25 cellular contexts compared by ENCODE assay signal in genomic region chr7:107294182-107294581, GRCh38.
DNase-seq lines count a peak whose midpoint lies in the region; ATAC-seq, FAIRE-seq and TF ChIP-seq lines count a peak whose summit lies in the region.
"Had no signal": no experiment of that assay in that cellular context is flagged by ENCODE, and none has a peak within 500 bp of the region (broad histone marks: within the 10 kb centered on the region; RNA-seq: fewer than 3 reads in every experiment).

No MANE protein-coding gene starts in this region.

- H2AFZ ChIP-seq in SK-N-SH (ENCODE audit: low read depth) = no peak overlapping the region
- no peak overlapping the region for H2AFZ ChIP-seq in K562 (ENCODE audit: low read depth, low read length)

- FAIRE-seq in K562 (lab: Jason Lieb, UNC) = no peak
- FAIRE-seq: GM12878, GM12892, GM18507 had no signal

- peaks cover 0 to 32% of the 10 kb centered on the region in 2 experiments for H3K36me3 ChIP-seq in SK-N-SH (replicated peaks in 1 of 2; ENCODE audit: control insufficient read depth in 1 of 2, insufficient read depth in 2 of 2, low read length in 1 of 2)
- H3K36me3 ChIP-seq in K562 (ENCODE audit: control insufficient read depth, insufficient read depth, low read length) = peaks cover 7% of the 10 kb centered on the region
- H3K36me3 ChIP-seq: BE2C had no signal

- no TSS peak for BruUV-seq in K562 (replicated peaks; lab: Mats Ljungman, UMichigan)

- H3K4me1 ChIP-seq in SK-N-SH (ENCODE audit: control insufficient read depth in 1 of 2, insufficient read depth in 2 of 2, low read depth in 1 of 2, low read length in 1 of 2) = no peaks in the 10 kb centered on the region
- H3K4me1 ChIP-seq in K562 (replicated peaks in 1 of 2; ENCODE audit: control insufficient read depth in 2 of 2, insufficient read depth in 2 of 2, low read length in 2 of 2) = peaks cover 3 to 4% of the 10 kb centered on the region in 2 experiments; a peak in 2 of 5 replicates
- H3K4me1 ChIP-seq: BE2C, BLaER1 had no signal

- H3K9me1 ChIP-seq in K562 (ENCODE audit: control insufficient read depth, insufficient read depth, low read length) = no peaks in the 10 kb centered on the region

- H3K27ac Mint-ChIP-seq in natural killer cell = no peak overlapping the region
- H3K27ac Mint-ChIP-seq: CD4-positive, alpha-beta memory T cell had no signal

- WGBS in SK-N-SH (ENCODE audit: low lambda C conversion rate) = 49% methylated on average over 1 of the region's 1 CpG
- 91% methylated on average over 1 of the region's 1 CpG for WGBS in K562 (ENCODE audit: insufficient coverage, low coverage, missing lambda C conversion rate)

- no peaks in the 10 kb centered on the region for H3K36me3 Mint-ChIP-seq in natural killer cell

- TF ChIP-seq POLR2A in K562 (conservative IDR thresholded peaks at IDR 0.05) = no peak

- no peak overlapping the region for H3K4me3 Mint-ChIP-seq in natural killer cell
- H3K4me3 Mint-ChIP-seq: CD14-positive monocyte; CD4-positive, alpha-beta memory T cell; CD4-positive, CD25-positive, alpha-beta regulatory T cell; CD8-positive, alpha-beta memory T cell had no signal

- H3K9ac ChIP-seq in SK-N-SH (no peak overlapping the region), K562 (ENCODE audit: insufficient read depth in 1 of 2, low read depth in 2 of 2, low read length in 2 of 2) (no peak overlapping the region)
- H3K9ac ChIP-seq: BLaER1 had no signal

- H3K4me3 ChIP-seq in SK-N-SH (ENCODE audit: low read depth in 2 of 2, low read length in 1 of 2) (no peak overlapping the region), K562 (no peak overlapping the region)
- H3K4me3 ChIP-seq: BLaER1, GM12878 had no signal

- H3K4me2 ChIP-seq in SK-N-SH = no peak overlapping the region
- no peak overlapping the region for H3K4me2 ChIP-seq in K562 (ENCODE audit: insufficient read depth, low read length)
- H3K4me2 ChIP-seq: BLaER1 had no signal

- CTCF ChIA-PET in SK-N-SH (lab: Yijun Ruan, JAX) (interaction anchor here (0.8 kb wide), 1 partner anchor 17 kb away, joined by 3 read pairs; no protein-coding TSS in a partner anchor), K562 (lab: Yijun Ruan, JAX; ENCODE audit: low intra/inter-chr PET ratio) (no interaction called here)

- 0 out of 2 replicates have a peak, but pooled peaks cover 4% of the 10 kb centered on the region for H3K9me3 ChIP-seq in SK-N-SH
- no peaks in the 10 kb centered on the region for H3K9me3 ChIP-seq in K562 (replicated peaks; ENCODE audit: control insufficient read depth, insufficient read depth, low read depth, low read length)
- H3K9me3 ChIP-seq: BE2C, BLaER1 had no signal

- no peaks in the 10 kb centered on the region for H3K27me3 Mint-ChIP-seq in natural killer cell (ENCODE audit: low read depth in 2 of 2)
- H3K27me3 Mint-ChIP-seq: CD4-positive, alpha-beta memory T cell; CD4-positive, CD25-positive, alpha-beta regulatory T cell; CD8-positive, alpha-beta memory T cell had no signal

- no peak for TF ChIP-seq RAD21 in SK-N-SH (IDR thresholded peaks at IDR 0.05; ENCODE audit: low read length)
- no peak for TF ChIP-seq RAD21 in K562 (CRISPR knock-in tag; conservative IDR thresholded peaks at IDR 0.05 in 1 of 2, IDR thresholded peaks at IDR 0.05 in 1 of 2)

- H3F3A ChIP-seq in SK-N-SH (replicated peaks; ENCODE audit: insufficient read depth) = no peaks in the 10 kb centered on the region

- H3K4me1 Mint-ChIP-seq in natural killer cell = no peaks in the 10 kb centered on the region
- H3K4me1 Mint-ChIP-seq: CD4-positive, alpha-beta memory T cell had no signal

- H3K79me2 ChIP-seq in SK-N-SH (ENCODE audit: insufficient read depth) = no peaks in the 10 kb centered on the region
- H3K79me2 ChIP-seq in K562 (ENCODE audit: control insufficient read depth, insufficient read depth, low read length) = no peaks in the 10 kb centered on the region

- TF ChIP-seq CTCF in SK-N-SH (IDR thresholded peaks at IDR 0.05) (no peak), K562 (IDR thresholded peaks at IDR 0.05 in 2 of 3, conservative IDR thresholded peaks at IDR 0.05 in 1 of 3; ENCODE audit: insufficient read depth in 2 of 3, low read depth in 1 of 3, low read length in 3 of 3) (no peak), natural killer cell (IDR thresholded peaks at IDR 0.05) (no peak)

- TF ChIP-seq EP300 in SK-N-SH (IDR thresholded peaks at IDR 0.05; ENCODE audit: borderline replicate concordance in 1 of 2, low read depth in 1 of 2, low read length in 1 of 2) = peak in 1 of 2 experiments; percentile 28; a peak in 1 of 4 replicates
- no peak for TF ChIP-seq EP300 in K562 (IDR thresholded peaks at IDR 0.05; ENCODE audit: low read length)

- ATAC-seq in K562 (no peak), natural killer cell (no peak)
- ATAC-seq: GM12878 had no signal

- H3K27ac ChIP-seq in SK-N-SH (ENCODE audit: low read depth in 2 of 2, low read length in 1 of 2) (no peak overlapping the region), K562 (ENCODE audit: extremely low read depth, low read depth, low read length) (no peak overlapping the region)
- H3K27ac ChIP-seq: BLaER1 had no signal

- no peaks in the 10 kb centered on the region for H3K27me3 ChIP-seq in SK-N-SH (ENCODE audit: insufficient read depth)
- no peaks in the 10 kb centered on the region for H3K27me3 ChIP-seq in K562 (ENCODE audit: control insufficient read depth in 2 of 2, insufficient read depth in 2 of 2, low read length in 2 of 2)
- H3K27me3 ChIP-seq: BE2C, BLaER1 had no signal

- DNase-seq in SK-N-SH (peak; percentile 33), K562 (ENCODE audit: extremely low read depth in 1 of 4, low spot score in 3 of 4) (no peak), NCI-H187 (lab: John Stamatoyannopoulos, UW) (no peak), natural killer cell (no peak), NCI-H1694 (lab: John Stamatoyannopoulos, UW) (no peak)
- DNase-seq: 8988T; ACHN; BE2C; C1 segment of cervical spinal cord; CD4-positive, alpha-beta memory T cell; CD4-positive, CD25-positive, alpha-beta regulatory T cell; CD8-positive, alpha-beta memory T cell; COR-L47; DMS 273 treated with DMSO at 0.1 percent for 48 hours; DMS153; DMS53; DMS79; DND-41; EL; GDM1 had no signal

- POLR2A ChIA-PET in SK-N-SH (lab: Yijun Ruan, JAX) (no interaction called here), K562 (lab: Yijun Ruan, JAX) (interaction anchor here (1.0 to 1.2 kb wide), 4 partner anchors 11 to 17 kb away, joined by 3 read pairs; no protein-coding TSS in a partner anchor)

- H3K9me3 Mint-ChIP-seq in natural killer cell = no peaks in the 10 kb centered on the region
- H3K9me3 Mint-ChIP-seq: CD8-positive, alpha-beta memory T cell had no signal

- in situ Hi-C loops in K562 (cut with MboI) = no loop called here

- H4K20me1 ChIP-seq in SK-N-SH (ENCODE audit: insufficient read depth) = no peaks in the 10 kb centered on the region
- H4K20me1 ChIP-seq in K562 (replicated peaks; ENCODE audit: control insufficient read depth, insufficient read depth, low read length) = no peaks in the 10 kb centered on the region
- H4K20me1 ChIP-seq: BLaER1 had no signal

- intact Hi-C loops in K562 (cut with micrococcal nuclease) = no loop called here
- intact Hi-C loops in natural killer cell (cut with micrococcal nuclease) = no loop called here

- no peaks in the 10 kb centered on the region for H3K9me2 ChIP-seq in SK-N-SH

TF ChIP-seq in SK-N-SH, 30 proteins besides CTCF, POLR2A, EP300 and RAD21 (continues in another document):
- TF ChIP-seq RCOR1 (IDR thresholded peaks at IDR 0.05; ENCODE audit: low read length) (0 out of 2 replicates have a peak, but pooled peaks have one; percentile 20), POLR2AphosphoS5 (IDR thresholded peaks at IDR 0.05; ENCODE audit: low read depth, low read length) (no peak), ZBTB33 (IDR thresholded peaks at IDR 0.05; ENCODE audit: borderline replicate concordance, low read depth) (no peak)

TF ChIP-seq in K562, 482 proteins besides CTCF, POLR2A, EP300 and RAD21:
- TF ChIP-seq TEAD1 (CRISPR knock-in tag; IDR thresholded peaks at IDR 0.05) = no peak
- TF ChIP-seq HMBOX1 (IDR thresholded peaks at IDR 0.05) = peak; percentile 44
- no peak for TF ChIP-seq NONO (IDR thresholded peaks at IDR 0.05; ENCODE audit: low read depth in 2 of 2, low read length in 1 of 2)
- no peak for TF ChIP-seq ZNF76 (CRISPR knock-in tag; IDR thresholded peaks at IDR 0.05; ENCODE audit: borderline replicate concordance)
- no peak for TF ChIP-seq NR2F6 (CRISPR knock-in tag; IDR thresholded peaks at IDR 0.05)
- no peak for TF ChIP-seq RBM34 (IDR thresholded peaks at IDR 0.05; ENCODE audit: borderline replicate concordance, insufficient read depth, low read length)
TF ChIP-seq in K562: peak in this region for 1.

Comparison
In these comparisons a context has a peak if more than half of its experiments do, and no peak if none do; other contexts are left out.
1. Of the 27 proteins assayed by ChIP-seq in both K562 and SK-N-SH: peak only in K562: none; only in SK-N-SH: CHD2, GATA2 and RCOR1; in both: none; in neither: 23; mixed calls (peak in some experiments, not most) for 1.